In genomic region chr9:136538599-136539426, GRCh38 we compare ENCODE assay signal across 8 cellular contexts. TPM values are rescaled to one million over a fixed set of nuclear protein-coding genes. Genes with fewer than 3 reads are reported as not detected.
DNase-seq lines count a peak whose midpoint lies in the region; ATAC-seq and TF ChIP-seq lines count a peak whose summit lies in the region.

No MANE protein-coding gene starts in this region.

- H3K4me1 Mint-ChIP-seq in naive B cell: peaks cover 33 to 69% (median 53%) of the 10 kb centered on the region in 3 donors

- 0 out of 2 replicates have a peak overlapping the region, but pooled peaks have one; percentile 42 for H3K27ac ChIP-seq in PC-9
- peak overlapping the region; percentile 25 for H3K27ac ChIP-seq in adipose tissue (ENCODE audit: low read depth, low read length)
- peak overlapping the region; percentile 93 for H3K27ac ChIP-seq in upper lobe of right lung

- H3K9me3 Mint-ChIP-seq in naive B cell: no peaks in the 10 kb centered on the region

- no peaks in the 10 kb centered on the region for H3K9me3 ChIP-seq in PC-9 (ENCODE audit: insufficient read depth, low read depth)
- H3K9me3 ChIP-seq in upper lobe of right lung: no peaks in the 10 kb centered on the region

- H3K27me3 Mint-ChIP-seq in naive B cell: no peaks in the 10 kb centered on the region

- H3K9me2 ChIP-seq in PC-9 (ENCODE audit: insufficient read depth): no peaks in the 10 kb centered on the region

- DNase-seq in GM13977 (ENCODE audit: low spot score) (peak; percentile 84), PC-9 (no peak), naive B cell (peak; percentile 72), upper lobe of right lung (no peak), SHP77 treated with DMSO at 0.1 percent for 48 hours (lab: John Stamatoyannopoulos, UW) (no peak), EL (no peak)

- no peaks in the 10 kb centered on the region for H3K27me3 ChIP-seq in PC-9 (ENCODE audit: insufficient read depth, low read depth)
- H3K27me3 ChIP-seq in upper lobe of right lung: no peaks in the 10 kb centered on the region

- no peaks in the 10 kb centered on the region for H3K36me3 Mint-ChIP-seq in naive B cell

- ATAC-seq in naive B cell (ENCODE audit: low read depth in 2 of 2): peak; percentile 59 to 61
- peak; percentile 7 for ATAC-seq in upper lobe of right lung
- ATAC-seq in GM19328 (IDR thresholded peaks at IDR 0.05; ENCODE audit: unreplicated experiment): no peak

- peaks cover 14% of the 10 kb centered on the region for H3K4me1 ChIP-seq in PC-9 (replicated peaks; ENCODE audit: insufficient read depth)
- peaks cover 69% of the 10 kb centered on the region for H3K4me1 ChIP-seq in upper lobe of right lung

- TF ChIP-seq CTCF in GM13977 (IDR thresholded peaks at IDR 0.05; ENCODE audit: extremely low read depth, insufficient read depth, missing control alignments) (peak; percentile 3), PC-9 (conservative IDR thresholded peaks at IDR 0.05) (no peak), upper lobe of right lung (IDR thresholded peaks at IDR 0.05) (no peak)

- peaks cover 31% of the 10 kb centered on the region; the same call in 1 of the 2 replicates for H3F3A ChIP-seq in PC-9 (ENCODE audit: insufficient read depth, low read depth)

- POLR2A ChIA-PET in PC-9 (lab: Charles Lee; ENCODE audit: unreplicated experiment): interaction anchor here (0.6 to 1.0 kb wide), 2 partner anchors 35 to 54 kb away, joined by 4 to 8 read pairs; no protein-coding TSS in a partner anchor

- H3K4me3 Mint-ChIP-seq in naive B cell: peak overlapping the region; percentile 81 to 95 (median 89)

- H3K36me3 ChIP-seq in PC-9 (ENCODE audit: low read depth) (no peaks in the 10 kb centered on the region), upper lobe of right lung (peaks cover 33% of the 10 kb centered on the region)

- 42 to 76% (median 43%) methylated on average over 24 of the region's 24 CpGs for WGBS in adipose tissue, 3 donors

- H3K79me2 ChIP-seq in PC-9 (ENCODE audit: low read depth): peaks cover 7% of the 10 kb centered on the region; the same call in 1 of the 2 replicates

- intact Hi-C loops in PC-9 (cut with micrococcal nuclease; ENCODE audit: unreplicated experiment) (loop anchor here (2.0 kb wide), 1 partner anchor 20 kb away; no protein-coding TSS in a partner anchor), upper lobe of right lung (cut with DNase I) (no loop called here)

- no peak overlapping the region for H2AFZ ChIP-seq in PC-9

- no peak overlapping the region for H3K4me3 ChIP-seq in PC-9
- H3K4me3 ChIP-seq in upper lobe of right lung: peak overlapping the region; percentile 36

- CTCF ChIA-PET in PC-9 (lab: Charles Lee): interaction anchor here (0.6 kb wide), 1 partner anchor 226 kb away, joined by 3 read pairs; no protein-coding TSS in a partner anchor

- H4K20me1 ChIP-seq in PC-9 (ENCODE audit: insufficient read depth): peaks cover 3% of the 10 kb centered on the region

- H3K27ac Mint-ChIP-seq in naive B cell: peak overlapping the region; percentile 65 to 99 (median 94)

- in situ Hi-C loops in GM13977 (cut with MboI; ENCODE audit: low pct_unique_long_range_greater_than_20kb, low sequenced_read_pairs, unreplicated experiment): no loop called here

- no TSS peak for BruUV-seq in PC-9 (replicated peaks; lab: Mats Ljungman, UMichigan)

- H3K4me2 ChIP-seq in PC-9: peak overlapping the region; percentile 23; the same call in 1 of the 2 replicates

RNA-seq across cellular contexts. Expression of gene NOTCH1, which starts 7.0 kb away (rescaled TPM):
- total RNA-seq in PC-9 (2021) (39.2 and 51.4 TPM in 2 replicates), upper lobe of right lung (114 TPM)
- polyA plus RNA-seq in adipose tissue (10 to 100 TPM; 10.4 to 35.7 (median 25.0) TPM), naive B cell (ENCODE audit: low read depth in 6 of 6) (1 to 10 TPM in 5 of 6 donors, under 1 TPM in 1; 0.05 to 8.0 (median 2.4) TPM)

RNA-seq across cellular contexts. Expression of gene SEC16A, which starts 56.0 kb away (rescaled TPM):
- 81.8 and 90.1 TPM in 2 replicates for total RNA-seq in PC-9 (2021)
- 10 to 100 TPM; 23.1 to 34.9 (median 30.9) TPM for polyA plus RNA-seq in adipose tissue
- 10 to 100 TPM; 10.3 to 35.2 (median 20.0) TPM for polyA plus RNA-seq in naive B cell (ENCODE audit: low read depth in 6 of 6)
- 63.7 TPM for total RNA-seq in upper lobe of right lung

Comparison
In these comparisons a context has a peak if more than half of its experiments do, and no peak if none do; other contexts are left out.
1. DNase-seq: peak in GM13977 (single experiment) and naive B cell (single experiment); none in PC-9 (0 of 2), upper lobe of right lung (single experiment), SHP77 treated with DMSO at 0.1 percent for 48 hours (single experiment) and EL (single experiment).
2. H3K27ac ChIP-seq: peak in every context shown above with its lines; median percentile 93 in upper lobe of right lung; 42 in PC-9; 25 in adipose tissue.